ENCODE assay signal across 15 cellular contexts in genomic region chr3:150015906-150016305, GRCh38.
"Had no signal": no experiment of that assay in that cellular context is flagged by ENCODE, and none has a peak within 500 bp of the region (broad histone marks: within the 10 kb centered on the region; RNA-seq: fewer than 3 reads in every experiment).

No MANE protein-coding gene starts in this region.

- H3K4me3 ChIP-seq: adrenal gland, breast epithelium, pancreas, stomach, thoracic aorta, uterus had no signal

- FAIRE-seq: pancreas had no signal

- H3K4me1 ChIP-seq: adrenal gland, breast epithelium, pancreas, stomach, uterus had no signal

- H3K36me3 ChIP-seq: adrenal gland, breast epithelium, pancreas, stomach, thoracic aorta, uterus had no signal

- H3K9me3 ChIP-seq: adrenal gland, breast epithelium, pancreas, stomach, thoracic aorta, uterus had no signal

- DNase-seq: activated CD4-positive, alpha-beta T cell treated with anti-CD3 and anti-CD28 coated beads, Interleukin-2, amount 10 ng/mL, durations not matched to agents 24 days and 14 days; activated CD8-positive, alpha-beta memory T cell treated with anti-CD3 and anti-CD28 coated beads for 24 hours; activated naive CD4-positive, alpha-beta T cell treated with anti-CD3 and anti-CD28 coated beads, Interleukin-2, amount 10 ng/mL, durations not matched to agents 7 days and 5 days; activated T-cell treated with anti-CD3 and anti-CD28 coated beads for 4 hours; adrenal gland; endodermal cell; left ventricle myocardium superior; mesendoderm; nephron progenitor cell; pancreas; stimulated activated CD4-positive, alpha-beta T cell treated with anti-CD3 and anti-CD28 coated beads, Interleukin-4, amount 100 ng/mL, for 4 hours; stomach; uterus had no signal

- H3K27ac ChIP-seq: adrenal gland, breast epithelium, pancreas, stomach, thoracic aorta, uterus had no signal
